In genomic region chr13:68927387-68928026, GRCh38 we compare ENCODE assay signal across 9 cellular contexts.
DNase-seq lines count a peak whose midpoint lies in the region; ATAC-seq and TF ChIP-seq lines count a peak whose summit lies in the region.
"Had no signal": no experiment of that assay in that cellular context is flagged by ENCODE, and none has a peak within 500 bp of the region (broad histone marks: within the 10 kb centered on the region; RNA-seq: fewer than 3 reads in every experiment).

No MANE protein-coding gene starts in this region.

- no peak overlapping the region for H3K23ac ChIP-seq in neuronal stem cell (ENCODE audit: low read depth, low read length, poor library complexity)

- DNase-seq in GM13977 (ENCODE audit: low spot score), result no peak
- DNase-seq in NCI-H1092 treated with DMSO at 0.1 percent for 48 hours (lab: John Stamatoyannopoulos, UW), result peak; percentile 59
- DNase-seq in astrocyte of the hippocampus (ENCODE audit: low read depth, low spot score), result peak; percentile 80
- peak; percentile 54 for DNase-seq in neuronal stem cell (ENCODE audit: low spot score)
- no peak for DNase-seq in sciatic nerve (ENCODE audit: low spot score)
- no peak for DNase-seq in NCI-H774 (lab: John Stamatoyannopoulos, UW)

- no peak overlapping the region for H3K4ac ChIP-seq in neuronal stem cell (ENCODE audit: low read length)

- no peak overlapping the region for H2BK15ac ChIP-seq in neuronal stem cell (ENCODE audit: low read length)

- in situ Hi-C loops in GM13977 (cut with MboI; ENCODE audit: low pct_unique_long_range_greater_than_20kb, low sequenced_read_pairs, unreplicated experiment), result no loop called here

- H3K36me3 ChIP-seq in neuronal stem cell (replicated peaks in 1 of 2; ENCODE audit: control insufficient read depth in 2 of 2, insufficient read depth in 2 of 2, low read length in 2 of 2), result no peaks in the 10 kb centered on the region
- H3K36me3 ChIP-seq: neutrophil had no signal

- H3K4me2 ChIP-seq in neuronal stem cell (ENCODE audit: insufficient read depth, low read length, poor library complexity, severe bottlenecking), result no peak overlapping the region

- H3K27ac ChIP-seq in neuronal stem cell (replicated peaks; ENCODE audit: low read length), result no peak overlapping the region
- H3K27ac ChIP-seq: neutrophil had no signal

- no peaks in the 10 kb centered on the region for H3K79me1 ChIP-seq in neuronal stem cell (ENCODE audit: low read depth, low read length)

- peaks cover 0 to 6% of the 10 kb centered on the region in 2 donors for H3K9me3 ChIP-seq in neuronal stem cell (replicated peaks in 1 of 2; ENCODE audit: control insufficient read depth in 2 of 2, insufficient read depth in 1 of 2, low read depth in 1 of 2, low read length in 2 of 2)
- H3K9me3 ChIP-seq: neutrophil had no signal

- no peak overlapping the region for H2BK5ac ChIP-seq in neuronal stem cell (ENCODE audit: low read length)

- WGBS in neuronal stem cell (ENCODE audit: extremely low coverage in 2 of 2, insufficient read length in 2 of 2, insufficient replicate concordance in 1 of 2), 2 donors, result no CpG with 5 or more reads among the region's 2 CpGs

- H3K18ac ChIP-seq in neuronal stem cell (ENCODE audit: low read length), result no peak overlapping the region

- intact Hi-C loops in sciatic nerve (cut with DNase I), result no loop called here

- TF ChIP-seq CTCF in GM13977 (IDR thresholded peaks at IDR 0.05; ENCODE audit: extremely low read depth, insufficient read depth, missing control alignments), result peak; percentile 51

- no peak overlapping the region for H4K8ac ChIP-seq in neuronal stem cell (ENCODE audit: low read depth, low read length)

- H2BK120ac ChIP-seq in neuronal stem cell (ENCODE audit: low read depth, low read length), result no peak overlapping the region

- no peak overlapping the region for H2BK12ac ChIP-seq in neuronal stem cell (ENCODE audit: low read length)

- H4K91ac ChIP-seq in neuronal stem cell (ENCODE audit: low read depth, low read length, poor library complexity), result no peak overlapping the region

- H3K4me1 ChIP-seq in neuronal stem cell (ENCODE audit: control insufficient read depth in 2 of 2, insufficient read depth in 1 of 2, low read depth in 1 of 2, low read length in 2 of 2), result no peaks in the 10 kb centered on the region

- H3K9ac ChIP-seq in neuronal stem cell (ENCODE audit: low read depth, low read length, poor library complexity), result no peak overlapping the region

- ATAC-seq in sciatic nerve (no peak), GM19463 (IDR thresholded peaks at IDR 0.05; ENCODE audit: unreplicated experiment) (no peak), GM18519 (IDR thresholded peaks at IDR 0.05; ENCODE audit: low FRiP score, unreplicated experiment) (no peak)

- no peak overlapping the region for H3K4me3 ChIP-seq in neuronal stem cell (ENCODE audit: low read length in 2 of 2)

- H3K27me3 ChIP-seq in neuronal stem cell (ENCODE audit: control insufficient read depth in 3 of 3, insufficient read depth in 3 of 3, low read depth in 1 of 3, low read length in 3 of 3), result no peaks in the 10 kb centered on the region
- H3K27me3 ChIP-seq: neutrophil had no signal

- H2AFZ ChIP-seq in neuronal stem cell (ENCODE audit: low read length), result no peak overlapping the region

- no peak overlapping the region for H3K14ac ChIP-seq in neuronal stem cell (ENCODE audit: low read length)

- no peak overlapping the region for H2AK5ac ChIP-seq in neuronal stem cell (ENCODE audit: low read depth, low read length)

Comparison
In these comparisons a context has a peak if more than half of its experiments do, and no peak if none do; other contexts are left out.
1. DNase-seq: peak in NCI-H1092 treated with DMSO at 0.1 percent for 48 hours (single experiment), astrocyte of the hippocampus (single experiment) and neuronal stem cell (single experiment); none in GM13977 (single experiment), sciatic nerve (single experiment) and NCI-H774 (single experiment).